ENCODE assay signal across 1 cellular context in genomic region chr17:39653662-39654331, GRCh38.
TF ChIP-seq lines count a peak whose summit lies in the region.

No MANE protein-coding gene starts in this region.

TF ChIP-seq in HepG2, 621 proteins besides CTCF, POLR2A, EP300 and RAD21 (continued from another document and continues in another):
- TF ChIP-seq, protein P1, sequence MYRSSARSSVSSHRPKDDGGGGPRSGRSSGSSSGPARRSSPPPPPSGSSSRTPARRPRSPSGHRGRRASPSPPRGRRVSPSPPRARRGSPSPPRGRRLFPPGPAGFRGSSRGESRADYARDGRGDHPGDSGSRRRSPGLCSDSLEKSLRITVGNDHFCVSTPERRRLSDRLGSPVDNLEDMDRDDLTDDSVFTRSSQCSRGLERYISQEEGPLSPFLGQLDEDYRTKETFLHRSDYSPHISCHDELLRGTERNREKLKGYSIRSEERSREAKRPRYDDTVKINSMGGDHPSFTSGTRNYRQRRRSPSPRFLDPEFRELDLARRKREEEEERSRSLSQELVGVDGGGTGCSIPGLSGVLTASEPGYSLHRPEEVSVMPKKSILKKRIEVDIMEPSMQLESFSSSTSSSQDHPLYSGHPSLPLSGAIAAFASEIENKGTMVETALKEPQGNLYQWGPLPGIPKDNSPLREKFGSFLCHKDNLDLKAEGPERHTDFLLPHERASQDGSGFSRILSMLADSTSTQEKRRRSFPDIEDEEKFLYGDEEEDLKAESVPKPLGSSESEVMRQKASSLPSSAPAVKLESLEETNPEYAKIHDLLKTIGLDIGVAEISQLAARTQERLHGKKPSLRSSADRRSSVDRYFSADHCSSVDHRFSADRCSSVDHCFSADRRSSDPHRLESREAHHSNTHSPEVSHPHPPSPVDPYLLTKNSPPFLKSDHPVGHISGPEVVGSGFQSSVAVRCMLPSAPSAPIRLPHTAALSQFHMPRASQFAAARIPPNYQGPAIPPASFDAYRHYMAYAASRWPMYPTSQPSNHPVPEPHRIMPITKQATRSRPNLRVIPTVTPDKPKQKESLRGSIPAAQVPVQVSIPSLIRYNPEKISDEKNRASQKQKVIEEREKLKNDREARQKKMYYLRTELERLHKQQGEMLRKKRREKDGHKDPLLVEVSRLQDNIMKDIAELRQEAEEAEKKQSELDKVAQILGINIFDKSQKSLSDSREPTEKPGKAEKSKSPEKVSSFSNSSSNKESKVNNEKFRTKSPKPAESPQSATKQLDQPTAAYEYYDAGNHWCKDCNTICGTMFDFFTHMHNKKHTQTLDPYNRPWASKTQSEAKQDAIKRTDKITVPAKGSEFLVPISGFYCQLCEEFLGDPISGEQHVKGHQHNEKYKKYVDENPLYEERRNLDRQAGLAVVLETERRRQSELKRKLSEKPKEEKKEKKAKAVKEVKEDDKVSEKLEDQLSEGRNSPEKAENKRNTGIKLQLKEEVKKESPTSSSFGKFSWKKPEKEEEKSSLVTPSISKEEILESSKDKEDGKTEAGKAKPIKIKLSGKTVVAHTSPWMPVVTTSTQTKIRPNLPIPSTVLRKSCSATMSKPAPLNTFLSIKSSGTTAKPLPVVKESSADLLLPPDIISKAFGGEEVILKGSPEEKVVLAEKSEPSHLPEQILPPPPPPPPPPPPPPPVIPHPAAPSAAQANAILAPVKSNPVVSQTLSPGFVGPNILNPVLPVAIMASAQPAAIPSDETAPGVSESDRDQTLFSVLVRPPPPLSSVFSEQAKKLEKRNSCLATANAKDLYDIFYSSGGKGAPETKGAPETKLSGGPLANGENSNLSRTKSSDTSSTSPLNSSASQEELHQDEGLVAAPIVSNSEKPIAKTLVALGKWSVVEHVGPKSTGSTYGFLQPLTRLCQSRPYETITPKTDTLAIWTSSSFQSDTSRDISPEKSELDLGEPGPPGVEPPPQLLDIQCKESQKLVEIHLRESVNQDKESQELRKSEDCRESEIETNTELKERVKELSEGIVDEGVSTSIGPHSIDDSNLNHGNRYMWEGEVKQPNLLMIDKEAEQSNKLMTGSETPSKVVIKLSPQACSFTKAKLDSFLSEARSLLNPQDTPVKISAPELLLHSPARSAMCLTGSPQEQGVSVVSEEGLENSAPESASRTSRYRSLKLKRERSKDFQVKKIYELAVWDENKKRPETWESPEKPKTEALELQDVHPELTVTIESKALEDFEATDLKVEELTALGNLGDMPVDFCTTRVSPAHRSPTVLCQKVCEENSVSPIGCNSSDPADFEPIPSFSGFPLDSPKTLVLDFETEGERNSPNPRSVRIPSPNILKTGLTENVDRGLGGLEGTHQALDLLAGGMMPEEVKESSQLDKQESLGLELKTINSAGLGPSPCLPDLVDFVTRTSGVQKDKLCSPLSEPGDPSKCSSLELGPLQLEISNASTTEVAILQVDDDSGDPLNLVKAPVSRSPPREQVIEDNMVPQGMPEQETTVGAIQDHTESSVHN (CRISPR knock-in tag; IDR thresholded peaks at IDR 0.05) = no peak; the same call in 1 of the 2 replicates
- TF ChIP-seq HNRNPH1 (optimal IDR thresholded peaks at IDR 0.05; ENCODE audit: low read depth, low read length) (no peak), NCOA2 (CRISPR knock-in tag; IDR thresholded peaks at IDR 0.05) (0 out of 2 replicates have a peak, but pooled peaks have one; percentile 31), ZBTB38 (CRISPR knock-in tag; IDR thresholded peaks at IDR 0.05) (no peak), DPF2 (CRISPR knock-in tag; IDR thresholded peaks at IDR 0.05; ENCODE audit: borderline replicate concordance, low read depth) (0 out of 2 replicates have a peak, but pooled peaks have one; percentile 33), ZSCAN21 (CRISPR knock-in tag; IDR thresholded peaks at IDR 0.05; ENCODE audit: borderline replicate concordance) (no peak), HNRNPUL1 (IDR thresholded peaks at IDR 0.05; ENCODE audit: low read depth, low read length) (no peak), ZBTB21 (CRISPR knock-in tag; IDR thresholded peaks at IDR 0.05) (no peak), ZKSCAN5 (CRISPR knock-in tag; IDR thresholded peaks at IDR 0.05) (no peak), ZNF230 (CRISPR knock-in tag; IDR thresholded peaks at IDR 0.05) (no peak), NFRKB (IDR thresholded peaks at IDR 0.05) (no peak), ZNF839 (CRISPR knock-in tag; IDR thresholded peaks at IDR 0.05; ENCODE audit: borderline replicate concordance) (no peak), ZMYM3 (CRISPR knock-in tag; IDR thresholded peaks at IDR 0.05) (peak; percentile 92), ZMAT3 (CRISPR knock-in tag; conservative IDR thresholded peaks at IDR 0.05) (no peak), ZNF124 (CRISPR knock-in tag; IDR thresholded peaks at IDR 0.05) (no peak), ZBTB8A (CRISPR knock-in tag; IDR thresholded peaks at IDR 0.05; ENCODE audit: borderline replicate concordance, low read depth) (no peak), CC2D1A (CRISPR knock-in tag; IDR thresholded peaks at IDR 0.05) (no peak), AGO1 (IDR thresholded peaks at IDR 0.05; ENCODE audit: low read depth, low read length, poor library complexity, severe bottlenecking) (no peak), THAP11 (CRISPR knock-in tag; IDR thresholded peaks at IDR 0.05) (0 out of 2 replicates have a peak, but pooled peaks have one; percentile 25), MAF1 (CRISPR knock-in tag; IDR thresholded peaks at IDR 0.05; ENCODE audit: borderline replicate concordance) (no peak), SOX6 (IDR thresholded peaks at IDR 0.05) (no peak), SOX6 (CRISPR knock-in tag; IDR thresholded peaks at IDR 0.05) (peak; percentile 75), ZNF282 (IDR thresholded peaks at IDR 0.05; ENCODE audit: partially characterized antibody) (no peak), ZNF766 (CRISPR knock-in tag; IDR thresholded peaks at IDR 0.05; ENCODE audit: borderline replicate concordance) (no peak), ZNF550 (CRISPR knock-in tag; IDR thresholded peaks at IDR 0.05; ENCODE audit: borderline replicate concordance) (no peak)
- TF ChIP-seq, protein P2, sequence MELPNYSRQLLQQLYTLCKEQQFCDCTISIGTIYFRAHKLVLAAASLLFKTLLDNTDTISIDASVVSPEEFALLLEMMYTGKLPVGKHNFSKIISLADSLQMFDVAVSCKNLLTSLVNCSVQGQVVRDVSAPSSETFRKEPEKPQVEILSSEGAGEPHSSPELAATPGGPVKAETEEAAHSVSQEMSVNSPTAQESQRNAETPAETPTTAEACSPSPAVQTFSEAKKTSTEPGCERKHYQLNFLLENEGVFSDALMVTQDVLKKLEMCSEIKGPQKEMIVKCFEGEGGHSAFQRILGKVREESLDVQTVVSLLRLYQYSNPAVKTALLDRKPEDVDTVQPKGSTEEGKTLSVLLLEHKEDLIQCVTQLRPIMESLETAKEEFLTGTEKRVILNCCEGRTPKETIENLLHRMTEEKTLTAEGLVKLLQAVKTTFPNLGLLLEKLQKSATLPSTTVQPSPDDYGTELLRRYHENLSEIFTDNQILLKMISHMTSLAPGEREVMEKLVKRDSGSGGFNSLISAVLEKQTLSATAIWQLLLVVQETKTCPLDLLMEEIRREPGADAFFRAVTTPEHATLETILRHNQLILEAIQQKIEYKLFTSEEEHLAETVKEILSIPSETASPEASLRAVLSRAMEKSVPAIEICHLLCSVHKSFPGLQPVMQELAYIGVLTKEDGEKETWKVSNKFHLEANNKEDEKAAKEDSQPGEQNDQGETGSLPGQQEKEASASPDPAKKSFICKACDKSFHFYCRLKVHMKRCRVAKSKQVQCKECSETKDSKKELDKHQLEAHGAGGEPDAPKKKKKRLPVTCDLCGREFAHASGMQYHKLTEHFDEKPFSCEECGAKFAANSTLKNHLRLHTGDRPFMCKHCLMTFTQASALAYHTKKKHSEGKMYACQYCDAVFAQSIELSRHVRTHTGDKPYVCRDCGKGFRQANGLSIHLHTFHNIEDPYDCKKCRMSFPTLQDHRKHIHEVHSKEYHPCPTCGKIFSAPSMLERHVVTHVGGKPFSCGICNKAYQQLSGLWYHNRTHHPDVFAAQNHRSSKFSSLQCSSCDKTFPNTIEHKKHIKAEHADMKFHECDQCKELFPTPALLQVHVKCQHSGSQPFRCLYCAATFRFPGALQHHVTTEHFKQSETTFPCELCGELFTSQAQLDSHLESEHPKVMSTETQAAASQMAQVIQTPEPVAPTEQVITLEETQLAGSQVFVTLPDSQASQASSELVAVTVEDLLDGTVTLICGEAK (IDR thresholded peaks at IDR 0.05) = no peak
- TF ChIP-seq, protein P2 (CRISPR knock-in tag; IDR thresholded peaks at IDR 0.05) = 0 out of 2 replicates have a peak, but pooled peaks have one; percentile 31
- TF ChIP-seq, protein P3, sequence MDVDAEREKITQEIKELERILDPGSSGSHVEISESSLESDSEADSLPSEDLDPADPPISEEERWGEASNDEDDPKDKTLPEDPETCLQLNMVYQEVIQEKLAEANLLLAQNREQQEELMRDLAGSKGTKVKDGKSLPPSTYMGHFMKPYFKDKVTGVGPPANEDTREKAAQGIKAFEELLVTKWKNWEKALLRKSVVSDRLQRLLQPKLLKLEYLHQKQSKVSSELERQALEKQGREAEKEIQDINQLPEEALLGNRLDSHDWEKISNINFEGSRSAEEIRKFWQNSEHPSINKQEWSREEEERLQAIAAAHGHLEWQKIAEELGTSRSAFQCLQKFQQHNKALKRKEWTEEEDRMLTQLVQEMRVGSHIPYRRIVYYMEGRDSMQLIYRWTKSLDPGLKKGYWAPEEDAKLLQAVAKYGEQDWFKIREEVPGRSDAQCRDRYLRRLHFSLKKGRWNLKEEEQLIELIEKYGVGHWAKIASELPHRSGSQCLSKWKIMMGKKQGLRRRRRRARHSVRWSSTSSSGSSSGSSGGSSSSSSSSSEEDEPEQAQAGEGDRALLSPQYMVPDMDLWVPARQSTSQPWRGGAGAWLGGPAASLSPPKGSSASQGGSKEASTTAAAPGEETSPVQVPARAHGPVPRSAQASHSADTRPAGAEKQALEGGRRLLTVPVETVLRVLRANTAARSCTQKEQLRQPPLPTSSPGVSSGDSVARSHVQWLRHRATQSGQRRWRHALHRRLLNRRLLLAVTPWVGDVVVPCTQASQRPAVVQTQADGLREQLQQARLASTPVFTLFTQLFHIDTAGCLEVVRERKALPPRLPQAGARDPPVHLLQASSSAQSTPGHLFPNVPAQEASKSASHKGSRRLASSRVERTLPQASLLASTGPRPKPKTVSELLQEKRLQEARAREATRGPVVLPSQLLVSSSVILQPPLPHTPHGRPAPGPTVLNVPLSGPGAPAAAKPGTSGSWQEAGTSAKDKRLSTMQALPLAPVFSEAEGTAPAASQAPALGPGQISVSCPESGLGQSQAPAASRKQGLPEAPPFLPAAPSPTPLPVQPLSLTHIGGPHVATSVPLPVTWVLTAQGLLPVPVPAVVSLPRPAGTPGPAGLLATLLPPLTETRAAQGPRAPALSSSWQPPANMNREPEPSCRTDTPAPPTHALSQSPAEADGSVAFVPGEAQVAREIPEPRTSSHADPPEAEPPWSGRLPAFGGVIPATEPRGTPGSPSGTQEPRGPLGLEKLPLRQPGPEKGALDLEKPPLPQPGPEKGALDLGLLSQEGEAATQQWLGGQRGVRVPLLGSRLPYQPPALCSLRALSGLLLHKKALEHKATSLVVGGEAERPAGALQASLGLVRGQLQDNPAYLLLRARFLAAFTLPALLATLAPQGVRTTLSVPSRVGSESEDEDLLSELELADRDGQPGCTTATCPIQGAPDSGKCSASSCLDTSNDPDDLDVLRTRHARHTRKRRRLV (CRISPR knock-in tag; IDR thresholded peaks at IDR 0.05) = no peak
- TF ChIP-seq, protein P4, sequence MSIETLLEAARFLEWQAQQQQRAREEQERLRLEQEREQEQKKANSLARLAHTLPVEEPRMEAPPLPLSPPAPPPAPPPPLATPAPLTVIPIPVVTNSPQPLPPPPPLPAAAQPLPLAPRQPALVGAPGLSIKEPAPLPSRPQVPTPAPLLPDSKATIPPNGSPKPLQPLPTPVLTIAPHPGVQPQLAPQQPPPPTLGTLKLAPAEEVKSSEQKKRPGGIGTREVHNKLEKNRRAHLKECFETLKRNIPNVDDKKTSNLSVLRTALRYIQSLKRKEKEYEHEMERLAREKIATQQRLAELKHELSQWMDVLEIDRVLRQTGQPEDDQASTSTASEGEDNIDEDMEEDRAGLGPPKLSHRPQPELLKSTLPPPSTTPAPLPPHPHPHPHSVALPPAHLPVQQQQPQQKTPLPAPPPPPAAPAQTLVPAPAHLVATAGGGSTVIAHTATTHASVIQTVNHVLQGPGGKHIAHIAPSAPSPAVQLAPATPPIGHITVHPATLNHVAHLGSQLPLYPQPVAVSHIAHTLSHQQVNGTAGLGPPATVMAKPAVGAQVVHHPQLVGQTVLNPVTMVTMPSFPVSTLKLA (IDR thresholded peaks at IDR 0.05) = no peak
